9 cellular contexts compared by ENCODE assay signal in the genomic region with DNA sequence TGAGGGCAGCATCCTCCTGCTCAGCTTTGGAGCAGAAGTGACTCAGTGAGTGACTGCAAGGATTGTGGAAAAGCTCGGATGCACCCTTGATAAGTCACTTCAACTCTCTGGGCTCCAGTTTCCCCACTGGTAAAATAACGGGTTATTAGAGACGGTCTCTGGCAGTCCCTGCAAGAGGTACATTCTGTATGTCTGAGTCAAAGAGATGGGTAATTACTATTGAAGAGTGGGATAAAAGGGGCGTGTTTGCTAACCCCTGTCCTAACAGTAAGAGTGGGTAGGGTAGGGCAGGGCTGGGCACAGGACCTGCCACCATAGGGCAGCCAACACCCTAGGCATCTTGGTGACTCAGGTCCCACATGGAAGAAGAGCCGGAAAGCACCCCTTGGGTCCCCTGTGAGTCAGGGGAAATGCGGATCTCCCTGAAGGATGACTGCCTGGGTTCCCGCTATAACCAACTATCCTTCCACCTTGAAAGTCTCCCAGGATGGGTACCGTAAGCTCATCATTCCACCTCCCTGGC. TPM values are rescaled to one million over a fixed set of nuclear protein-coding genes. Genes with fewer than 3 reads are reported as not detected.
DNase-seq lines count a peak whose midpoint lies in the region; ATAC-seq, FAIRE-seq and TF ChIP-seq lines count a peak whose summit lies in the region.
"Had no signal": no experiment of that assay in that cellular context is flagged by ENCODE, and none has a peak within 500 bp of the region (broad histone marks: within the 10 kb centered on the region; RNA-seq: fewer than 3 reads in every experiment).

No MANE protein-coding gene starts in this region.

- H3K4me3 ChIP-seq in A549: peak overlapping the region; percentile 22; the same call in 2 of the 3 replicates
- H3K4me3 ChIP-seq in IMR-90 (ENCODE audit: insufficient read depth, low read depth, low read length): peak overlapping the region; percentile 26; the same call in 1 of the 2 replicates
- peak overlapping the region in 2 of 3 experiments; percentile 27 to 33 for H3K4me3 ChIP-seq in mammary epithelial cell (replicated peaks in 1 of 3; ENCODE audit: insufficient read depth in 1 of 3, low read depth in 2 of 3, low read length in 3 of 3)
- peak overlapping the region; percentile 49 to 63 for H3K4me3 ChIP-seq in mucosa of rectum (ENCODE audit: low read length in 2 of 2)

- TF ChIP-seq RAD21 in A549 (conservative IDR thresholded peaks at IDR 0.05 in 1 of 2, IDR thresholded peaks at IDR 0.05 in 1 of 2) (no peak), IMR-90 (IDR thresholded peaks at IDR 0.05; ENCODE audit: low read length) (no peak)

- H3K9ac ChIP-seq in IMR-90 (ENCODE audit: low read depth, low read length): peak overlapping the region; percentile 66
- H3K9ac ChIP-seq in mammary epithelial cell (ENCODE audit: insufficient read depth, low read length): peak overlapping the region; percentile 90
- H3K9ac ChIP-seq in mucosa of rectum (ENCODE audit: low read depth in 1 of 2, low read length in 2 of 2): peak overlapping the region; percentile 52 to 82

- peak overlapping the region; percentile 99 for H2BK5ac ChIP-seq in IMR-90 (ENCODE audit: low read depth, low read length, poor library complexity, severe bottlenecking)

- dilution Hi-C loops in IMR-90 (cut with HindIII; ENCODE audit: low sequenced_read_pairs, unreplicated experiment): no loop called here
- dilution Hi-C loops in mammary epithelial cell (cut with HindIII; ENCODE audit: low sequenced_read_pairs): loop anchor here (5.0 kb wide), 1 partner anchor 43 kb away; no protein-coding TSS in a partner anchor

- H3K4me2 ChIP-seq in A549: peak overlapping the region; percentile 86
- H3K4me2 ChIP-seq in IMR-90 (ENCODE audit: low read depth, low read length): peak overlapping the region; percentile 93
- H3K4me2 ChIP-seq in mammary epithelial cell (ENCODE audit: insufficient read depth, low read depth, low read length): peak overlapping the region; percentile 88

- no peak for TF ChIP-seq POLR2A in A549 (IDR thresholded peaks at IDR 0.05; ENCODE audit: low read length)
- no peak for TF ChIP-seq POLR2A in IMR-90 (IDR thresholded peaks at IDR 0.05; ENCODE audit: low read depth, low read length)

- peak overlapping the region; percentile 99 for H2AK5ac ChIP-seq in IMR-90 (ENCODE audit: low read depth, low read length)

- H4K8ac ChIP-seq in IMR-90 (ENCODE audit: low read depth in 2 of 2, low read length in 2 of 2): peak overlapping the region; percentile 93 to 99

- H3K79me1 ChIP-seq in IMR-90 (ENCODE audit: low read depth in 1 of 2, low read length in 2 of 2): peaks cover 12 to 56% of the 10 kb centered on the region in 2 experiments; a peak in 3 of 4 replicates

- peak overlapping the region; percentile 99 for H2BK20ac ChIP-seq in IMR-90 (ENCODE audit: low read depth, low read length)

- H3K18ac ChIP-seq in IMR-90 (ENCODE audit: low read depth, low read length): peak overlapping the region; percentile 93

- H3K4me1 ChIP-seq in A549: peaks cover 83% of the 10 kb centered on the region
- peaks cover 38% of the 10 kb centered on the region for H3K4me1 ChIP-seq in IMR-90 (ENCODE audit: control insufficient read depth, insufficient read depth, low read length)
- H3K4me1 ChIP-seq in mammary epithelial cell (ENCODE audit: insufficient read depth, low read length): peaks cover 77% of the 10 kb centered on the region
- peaks cover 78 to 79% of the 10 kb centered on the region in 2 donors for H3K4me1 ChIP-seq in mucosa of rectum (ENCODE audit: control insufficient read depth in 2 of 2, insufficient read depth in 2 of 2, low read length in 2 of 2)

- POLR2A ChIA-PET in A549 (lab: Yijun Ruan, JAX) (interaction anchor here (0.7 to 4.1 kb wide), 6 partner anchors 20 to 200 kb away, joined by 3 to 31 read pairs (median 5); partner anchors contain the start of genes EEF1G, HNRNPUL2, TUT1 and ZBTB3), IMR-90 (lab: Charles Lee; ENCODE audit: unreplicated experiment) (interaction anchor here (2.0 kb wide), 1 partner anchor 10 kb away, joined by 16 read pairs; no protein-coding TSS in a partner anchor)

- peak overlapping the region; percentile 82 for H4K5ac ChIP-seq in IMR-90 (ENCODE audit: low read depth, low read length)

- H2AFZ ChIP-seq in IMR-90 (replicated peaks; ENCODE audit: low read length, poor library complexity): peak overlapping the region; percentile 92
- H2AFZ ChIP-seq in mammary epithelial cell (ENCODE audit: low read depth, low read length): no peak overlapping the region

- peak overlapping the region; percentile 90 to 94 for H3K27ac ChIP-seq in A549
- H3K27ac ChIP-seq in IMR-90 (ENCODE audit: insufficient read depth, low read length): peak overlapping the region; percentile 97
- peak overlapping the region; percentile 92 for H3K27ac ChIP-seq in mammary epithelial cell (ENCODE audit: insufficient read depth, low read depth, low read length)
- peak overlapping the region; percentile 96 to 98 for H3K27ac ChIP-seq in mucosa of rectum (ENCODE audit: low read depth in 2 of 2, low read length in 2 of 2)

- peak overlapping the region; percentile 99 for H3K56ac ChIP-seq in IMR-90 (ENCODE audit: extremely low read depth, insufficient read depth, low read length)

- BruUV-seq in IMR-90 (replicated peaks; lab: Mats Ljungman, UMichigan) (no TSS peak), mammary epithelial cell (replicated peaks; lab: Mats Ljungman, UMichigan) (no TSS peak)

- peak; percentile 78 to 92 for DNase-seq in A549 (ENCODE audit: low read depth in 1 of 2, low spot score in 1 of 2)
- DNase-seq in IMR-90: peak; percentile 92
- peak; percentile 88 for DNase-seq in mammary epithelial cell
- DNase-seq in effector CD4-positive, alpha-beta T cell: no peak
- DNase-seq in NCI-H1694 treated with DMSO at 0.1 percent for 48 hours (lab: John Stamatoyannopoulos, UW): no peak
- DNase-seq in NCI-H1105 treated with DMSO at 0.1 percent for 48 hours (lab: John Stamatoyannopoulos, UW): no peak

- H3K27me3 ChIP-seq in IMR-90 (ENCODE audit: control insufficient read depth, insufficient read depth, low read length) (no peaks in the 10 kb centered on the region), mammary epithelial cell (ENCODE audit: insufficient read depth, low read length) (no peaks in the 10 kb centered on the region), mucosa of rectum (ENCODE audit: control insufficient read depth in 2 of 2, insufficient read depth in 2 of 2, low read length in 2 of 2) (no peaks in the 10 kb centered on the region)

- no peak for FAIRE-seq in A549 (lab: Jason Lieb, UNC)
- FAIRE-seq: GM18507 had no signal

- peaks cover 20% of the 10 kb centered on the region for H3K79me2 ChIP-seq in mammary epithelial cell (ENCODE audit: insufficient read depth, low read length)

- TF ChIP-seq CTCF in A549 (IDR thresholded peaks at IDR 0.05) (no peak), IMR-90 (conservative IDR thresholded peaks at IDR 0.05; ENCODE audit: low read depth, low read length) (no peak), mammary epithelial cell (conservative IDR thresholded peaks at IDR 0.05 in 1 of 2, IDR thresholded peaks at IDR 0.05 in 1 of 2; ENCODE audit: extremely low read depth in 1 of 2, insufficient read depth in 1 of 2, low read depth in 1 of 2, low read length in 2 of 2) (no peak)

- WGBS in A549 (ENCODE audit: missing lambda C conversion rate): 8% methylated on average over 8 of the region's 8 CpGs
- WGBS in IMR-90 (ENCODE audit: extremely low coverage in 2 of 2, insufficient read length in 1 of 2), 2 experiments: no CpG with 5 or more reads among the region's 8 CpGs
- WGBS in mammary epithelial cell (ENCODE audit: low coverage, missing lambda C conversion rate): 1% methylated on average over 7 of the region's 8 CpGs

- H2BK15ac ChIP-seq in IMR-90 (ENCODE audit: low read depth, low read length): peak overlapping the region; percentile 92

- peak overlapping the region; percentile 97 for H3K14ac ChIP-seq in IMR-90 (replicated peaks; ENCODE audit: low read depth, low read length)

- peak overlapping the region; percentile 100 for H3K23ac ChIP-seq in IMR-90 (ENCODE audit: low read depth, low read length)

- H4K20me1 ChIP-seq in IMR-90 (ENCODE audit: insufficient read depth, low read length): peaks cover 21% of the 10 kb centered on the region
- H4K20me1 ChIP-seq in mammary epithelial cell (ENCODE audit: insufficient read depth, low read length): no peaks in the 10 kb centered on the region

- H3K36me3 ChIP-seq in IMR-90 (ENCODE audit: control insufficient read depth, insufficient read depth, low read length) (peaks cover 7% of the 10 kb centered on the region), mammary epithelial cell (ENCODE audit: insufficient read depth, low read length) (peaks cover 4% of the 10 kb centered on the region), mucosa of rectum (ENCODE audit: control insufficient read depth in 2 of 2, insufficient read depth in 2 of 2, low read length in 2 of 2) (peaks cover 4% of the 10 kb centered on the region in 2 donors)

- in situ Hi-C loops in IMR-90 (cut with MboI; ENCODE audit: low sequenced_read_pairs): loop anchor here (5.0 kb wide), 1 partner anchor 132 kb away; no protein-coding TSS in a partner anchor
- in situ Hi-C loops in mammary epithelial cell (cut with MboI; ENCODE audit: low sequenced_read_pairs in 2 of 2): loop anchor here in 1 of 2 donors (10.0 kb wide), 1 partner anchor 159 kb away; no protein-coding TSS in a partner anchor

- intact Hi-C loops in IMR-90 (cut with micrococcal nuclease) (no loop called here), mammary epithelial cell (cut with micrococcal nuclease) (no loop called here)

- peak overlapping the region; percentile 96 for H2AK9ac ChIP-seq in IMR-90 (replicated peaks; ENCODE audit: low read depth, low read length, poor library complexity)

- TF ChIP-seq EP300 in A549 (IDR thresholded peaks at IDR 0.05): no peak

- peak overlapping the region; percentile 99 for H2BK120ac ChIP-seq in IMR-90 (ENCODE audit: low read depth, low read length)

- CTCF ChIA-PET in A549 (lab: Yijun Ruan, JAX) (interaction anchor here (0.9 to 12.6 kb wide), 13 partner anchors 9 to 186 kb away, joined by 3 to 296 read pairs (median 4); partner anchors contain the start of genes AHNAK, SCGB1A1 and TUT1), IMR-90 (lab: Yijun Ruan, JAX) (interaction anchor here (3.0 to 3.1 kb wide), 2 partner anchors 11 to 129 kb away, joined by 13 to 23 read pairs; no protein-coding TSS in a partner anchor), mammary epithelial cell (lab: Charles Lee; ENCODE audit: low non-redundant PET) (interaction anchor here (1.6 kb wide), 1 partner anchor 11 kb away, joined by 11 read pairs; no protein-coding TSS in a partner anchor)

- ATAC-seq in A549 (peak; percentile 54 to 58), IMR-90 (ENCODE audit: low read depth) (peak; percentile 19), HG03469 (IDR thresholded peaks at IDR 0.05; ENCODE audit: unreplicated experiment) (no peak)

- H3K4ac ChIP-seq in IMR-90 (ENCODE audit: low read depth, low read length): peak overlapping the region; percentile 98

- no peaks in the 10 kb centered on the region for H3K9me3 ChIP-seq in A549
- H3K9me3 ChIP-seq in IMR-90 (ENCODE audit: control insufficient read depth, insufficient read depth, low read length): no peaks in the 10 kb centered on the region
- no peaks in the 10 kb centered on the region for H3K9me3 ChIP-seq in mammary epithelial cell (replicated peaks; ENCODE audit: insufficient read depth, low read length)
- no peaks in the 10 kb centered on the region for H3K9me3 ChIP-seq in mucosa of rectum (ENCODE audit: control insufficient read depth in 2 of 2, low read length in 2 of 2)

- peak overlapping the region; percentile 99 for H4K91ac ChIP-seq in IMR-90 (ENCODE audit: insufficient read depth, low read depth, low read length)

- peaks cover 27% of the 10 kb centered on the region for H3K9me1 ChIP-seq in IMR-90 (ENCODE audit: insufficient read depth, low read length)

RNA-seq across cellular contexts. Expression of gene AHNAK, which starts 7.3 kb away (rescaled TPM):
- polyA plus RNA-seq in A549 (2011; rRNA removed) (82.0 and 98.0 TPM in 2 replicates), A549 (2017; fragmentation: RNase III; extraction: RNeasy Plus Mini Kit Qiagen cat#74134 plus additional on column Dnase treatment) (41.5 to 62.9 TPM (median 43.3 TPM) in 3 replicates), IMR-90 (2012; rRNA removed) (80.7 and 95.1 TPM in 2 replicates), mammary epithelial cell (130 TPM)
- polyA plus RNA-seq in A549 (2012; cell fraction: cytosol; rRNA removed): 26.1 and 27.2 TPM in 2 replicates
- 55.0 and 96.0 TPM in 2 replicates for polyA plus RNA-seq in A549 (2012; cell fraction: nucleus; rRNA removed)
- polyA minus RNA-seq in A549 (2011; rRNA and poly(A)+ RNA removed): 179 and 182 TPM in 2 replicates
- total RNA-seq in IMR-90 (2012; rRNA removed) (695 and 735 TPM in 2 replicates), mammary epithelial cell (100 to 1,000 TPM; 494 to 702 TPM)
- polyA plus RNA-seq in IMR-90 (2012; cell fraction: cytosol; rRNA removed): 22.8 and 36.6 TPM in 2 replicates
- polyA plus RNA-seq in IMR-90 (2012; cell fraction: nucleus; rRNA removed; ENCODE audit: low replicate concordance): 45.0 and 186 TPM in 2 replicates
- 1,418 TPM for polyA minus RNA-seq in mammary epithelial cell

RNA-seq across cellular contexts. Expression of gene EEF1G, which starts 19.8 kb away (rescaled TPM):
- polyA plus RNA-seq in A549 (2011; rRNA removed) (1,728 and 1,795 TPM in 2 replicates), A549 (2017; fragmentation: RNase III; extraction: RNeasy Plus Mini Kit Qiagen cat#74134 plus additional on column Dnase treatment) (1,570 to 1,588 TPM (median 1,580 TPM) in 3 replicates), IMR-90 (2012; rRNA removed) (1,684 and 1,697 TPM in 2 replicates), mammary epithelial cell (1,634 TPM)
- polyA plus RNA-seq in A549 (2012; cell fraction: cytosol; rRNA removed): 1,512 and 1,621 TPM in 2 replicates
- polyA plus RNA-seq in A549 (2012; cell fraction: nucleus; rRNA removed): 865 and 1,060 TPM in 2 replicates
- polyA minus RNA-seq in A549 (2011; rRNA and poly(A)+ RNA removed): 1,998 and 2,695 TPM in 2 replicates
- total RNA-seq in IMR-90 (2012; rRNA removed) (1,598 and 1,857 TPM in 2 replicates), mammary epithelial cell (1,000 to 10,000 TPM; 1,183 to 1,218 TPM)
- 1,447 and 1,704 TPM in 2 replicates for polyA plus RNA-seq in IMR-90 (2012; cell fraction: cytosol; rRNA removed)
- 506 and 710 TPM in 2 replicates for polyA plus RNA-seq in IMR-90 (2012; cell fraction: nucleus; rRNA removed; ENCODE audit: low replicate concordance)
- 1,987 TPM for polyA minus RNA-seq in mammary epithelial cell

RNA-seq across cellular contexts. Expression of gene TUT1, which starts 37.4 kb away (rescaled TPM):
- polyA plus RNA-seq in A549 (2011; rRNA removed): 12.9 and 15.5 TPM in 2 replicates
- 8.9 and 9.9 TPM in 2 replicates for polyA plus RNA-seq in A549 (2012; cell fraction: cytosol; rRNA removed)
- polyA plus RNA-seq in A549 (2012; cell fraction: nucleus; rRNA removed): 30.4 and 31.6 TPM in 2 replicates
- polyA plus RNA-seq in A549 (2017; fragmentation: RNase III; extraction: RNeasy Plus Mini Kit Qiagen cat#74134 plus additional on column Dnase treatment): 9.9 to 11.7 TPM (median 11.1 TPM) in 3 replicates
- polyA minus RNA-seq in A549 (2011; rRNA and poly(A)+ RNA removed): 9.4 and 11.7 TPM in 2 replicates
- 3.3 and 4.3 TPM in 2 replicates for total RNA-seq in IMR-90 (2012; rRNA removed)
- 10.1 TPM in 2 replicates for polyA plus RNA-seq in IMR-90 (2012; rRNA removed)
- 8.4 and 9.3 TPM in 2 replicates for polyA plus RNA-seq in IMR-90 (2012; cell fraction: cytosol; rRNA removed)
- 42.6 and 48.7 TPM in 2 replicates for polyA plus RNA-seq in IMR-90 (2012; cell fraction: nucleus; rRNA removed; ENCODE audit: low replicate concordance)
- total RNA-seq in mammary epithelial cell: 10 to 100 TPM in 1 of 2 donors, 1 to 10 TPM in 1; 7.8 to 18.5 TPM
- polyA plus RNA-seq in mammary epithelial cell: 12.2 TPM
- polyA minus RNA-seq in mammary epithelial cell: 11.7 TPM

RNA-seq across cellular contexts. Expression of gene MTA2, which starts 47.8 kb away (rescaled TPM):
- polyA plus RNA-seq in A549 (2011; rRNA removed): 21.8 and 44.3 TPM in 2 replicates
- 12.5 and 16.1 TPM in 2 replicates for polyA plus RNA-seq in A549 (2012; cell fraction: cytosol; rRNA removed)
- 25.7 and 48.5 TPM in 2 replicates for polyA plus RNA-seq in A549 (2012; cell fraction: nucleus; rRNA removed)
- polyA plus RNA-seq in A549 (2017; fragmentation: RNase III; extraction: RNeasy Plus Mini Kit Qiagen cat#74134 plus additional on column Dnase treatment): 79.3 to 85.0 TPM (median 84.5 TPM) in 3 replicates
- 74.7 and 80.5 TPM in 2 replicates for polyA minus RNA-seq in A549 (2011; rRNA and poly(A)+ RNA removed)
- total RNA-seq in IMR-90 (2012; rRNA removed): 126 and 136 TPM in 2 replicates
- 28.0 and 34.8 TPM in 2 replicates for polyA plus RNA-seq in IMR-90 (2012; rRNA removed)
- 14.4 and 18.0 TPM in 2 replicates for polyA plus RNA-seq in IMR-90 (2012; cell fraction: cytosol; rRNA removed)
- polyA plus RNA-seq in IMR-90 (2012; cell fraction: nucleus; rRNA removed; ENCODE audit: low replicate concordance): 35.6 and 60.7 TPM in 2 replicates
- total RNA-seq in mammary epithelial cell: 100 to 1,000 TPM; 157 to 169 TPM
- polyA plus RNA-seq in mammary epithelial cell: 39.3 TPM
- 227 TPM for polyA minus RNA-seq in mammary epithelial cell

RNA-seq across cellular contexts. Expression of gene EML3, which starts 58.7 kb away (rescaled TPM):
- polyA plus RNA-seq in A549 (2011; rRNA removed): 15.2 and 19.7 TPM in 2 replicates
- 16.7 and 22.6 TPM in 2 replicates for polyA plus RNA-seq in A549 (2012; cell fraction: cytosol; rRNA removed)
- polyA plus RNA-seq in A549 (2012; cell fraction: nucleus; rRNA removed): 124 and 129 TPM in 2 replicates
- 21.4 to 28.0 TPM (median 27.2 TPM) in 3 replicates for polyA plus RNA-seq in A549 (2017; fragmentation: RNase III; extraction: RNeasy Plus Mini Kit Qiagen cat#74134 plus additional on column Dnase treatment)
- 15.4 and 16.7 TPM in 2 replicates for polyA minus RNA-seq in A549 (2011; rRNA and poly(A)+ RNA removed)
- total RNA-seq in IMR-90 (2012; rRNA removed): 4.4 and 5.0 TPM in 2 replicates
- polyA plus RNA-seq in IMR-90 (2012; rRNA removed): 24.7 and 26.1 TPM in 2 replicates
- polyA plus RNA-seq in IMR-90 (2012; cell fraction: cytosol; rRNA removed): 13.6 and 18.0 TPM in 2 replicates
- 158 and 257 TPM in 2 replicates for polyA plus RNA-seq in IMR-90 (2012; cell fraction: nucleus; rRNA removed; ENCODE audit: low replicate concordance)
- total RNA-seq in mammary epithelial cell: 10 to 100 TPM; 21.0 to 46.6 TPM
- 20.7 TPM for polyA plus RNA-seq in mammary epithelial cell
- 25.2 TPM for polyA minus RNA-seq in mammary epithelial cell

Comparison
In these comparisons a context has a peak if more than half of its experiments do, and no peak if none do; other contexts are left out.
1. DNase-seq: peak in A549 (2 of 2), IMR-90 (single experiment) and mammary epithelial cell (single experiment); none in effector CD4-positive, alpha-beta T cell (single experiment), NCI-H1694 treated with DMSO at 0.1 percent for 48 hours (single experiment) and NCI-H1105 treated with DMSO at 0.1 percent for 48 hours (single experiment).
2. Peak in every context shown above with its lines, with median percentiles within 50 percentile points of each other: H3K27ac ChIP-seq, H3K4me2 ChIP-seq, H3K4me3 ChIP-seq and H3K9ac ChIP-seq.